Comparison of ENCODE assay signal across 1 cellular context in the genomic region with DNA sequence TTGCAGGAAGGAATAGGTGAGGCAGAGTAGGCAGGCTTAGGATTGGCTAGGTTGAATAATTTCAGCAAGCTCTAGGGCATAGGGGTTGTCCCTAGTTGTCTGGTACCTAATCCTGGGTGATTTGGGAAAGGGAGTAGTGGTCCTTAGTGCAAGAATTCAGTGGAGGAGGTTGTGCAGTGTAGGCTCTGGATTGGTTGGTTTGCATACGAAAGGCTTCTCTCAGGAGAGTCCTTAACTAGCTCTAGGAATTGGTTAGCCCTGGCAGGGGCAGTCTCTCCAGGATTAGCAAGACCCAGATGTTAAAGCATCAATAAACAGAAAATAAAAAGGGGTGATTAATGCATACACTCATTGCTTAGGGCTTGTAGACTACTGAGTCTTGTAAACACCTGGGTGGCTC.
TF ChIP-seq lines count a peak whose summit lies in the region.

No MANE protein-coding gene starts in this region.

TF ChIP-seq in WTC11, 78 proteins besides CTCF, POLR2A, EP300 and RAD21 (continued from another document):
- TF ChIP-seq, protein P1, sequence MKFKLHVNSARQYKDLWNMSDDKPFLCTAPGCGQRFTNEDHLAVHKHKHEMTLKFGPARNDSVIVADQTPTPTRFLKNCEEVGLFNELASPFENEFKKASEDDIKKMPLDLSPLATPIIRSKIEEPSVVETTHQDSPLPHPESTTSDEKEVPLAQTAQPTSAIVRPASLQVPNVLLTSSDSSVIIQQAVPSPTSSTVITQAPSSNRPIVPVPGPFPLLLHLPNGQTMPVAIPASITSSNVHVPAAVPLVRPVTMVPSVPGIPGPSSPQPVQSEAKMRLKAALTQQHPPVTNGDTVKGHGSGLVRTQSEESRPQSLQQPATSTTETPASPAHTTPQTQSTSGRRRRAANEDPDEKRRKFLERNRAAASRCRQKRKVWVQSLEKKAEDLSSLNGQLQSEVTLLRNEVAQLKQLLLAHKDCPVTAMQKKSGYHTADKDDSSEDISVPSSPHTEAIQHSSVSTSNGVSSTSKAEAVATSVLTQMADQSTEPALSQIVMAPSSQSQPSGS (CRISPR knock-in tag; IDR thresholded peaks at IDR 0.05; ENCODE audit: borderline replicate concordance, low read depth) = no peak
- TF ChIP-seq IRF2 (CRISPR knock-in tag; IDR thresholded peaks at IDR 0.05; ENCODE audit: borderline replicate concordance, low read depth) (no peak), NR1H2 (CRISPR knock-in tag; IDR thresholded peaks at IDR 0.05) (no peak), ZNF671 (CRISPR knock-in tag; IDR thresholded peaks at IDR 0.05) (no peak), NFATC4 (CRISPR knock-in tag; IDR thresholded peaks at IDR 0.05) (no peak)
